Comparison of ENCODE assay signal across 2 cellular contexts in genomic region chr11:20059587-20060021, GRCh38.
TF ChIP-seq lines count a peak whose summit lies in the region.

No MANE protein-coding gene starts in this region.

TF ChIP-seq in IMR-90, 13 proteins besides CTCF, POLR2A, EP300 and RAD21:
- no peak for TF ChIP-seq USF2 (IDR thresholded peaks at IDR 0.05; ENCODE audit: low read depth, low read length)
- TF ChIP-seq, protein P1, sequence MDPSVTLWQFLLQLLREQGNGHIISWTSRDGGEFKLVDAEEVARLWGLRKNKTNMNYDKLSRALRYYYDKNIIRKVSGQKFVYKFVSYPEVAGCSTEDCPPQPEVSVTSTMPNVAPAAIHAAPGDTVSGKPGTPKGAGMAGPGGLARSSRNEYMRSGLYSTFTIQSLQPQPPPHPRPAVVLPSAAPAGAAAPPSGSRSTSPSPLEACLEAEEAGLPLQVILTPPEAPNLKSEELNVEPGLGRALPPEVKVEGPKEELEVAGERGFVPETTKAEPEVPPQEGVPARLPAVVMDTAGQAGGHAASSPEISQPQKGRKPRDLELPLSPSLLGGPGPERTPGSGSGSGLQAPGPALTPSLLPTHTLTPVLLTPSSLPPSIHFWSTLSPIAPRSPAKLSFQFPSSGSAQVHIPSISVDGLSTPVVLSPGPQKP (IDR thresholded peaks at IDR 0.05; ENCODE audit: borderline replicate concordance, low read depth, low read length) = no peak
- TF ChIP-seq CEBPB (IDR thresholded peaks at IDR 0.05; ENCODE audit: low read depth, low read length) = peak; percentile 42; the same call in 1 of the 2 replicates

TF ChIP-seq in K562, 482 proteins besides CTCF, POLR2A, EP300 and RAD21:
- TF ChIP-seq ZNF274 (IDR thresholded peaks at IDR 0.05; ENCODE audit: borderline replicate concordance, low read depth, low read length) (no peak), PHTF2 (CRISPR knock-in tag; IDR thresholded peaks at IDR 0.05) (no peak), MAFG (tag; conservative IDR thresholded peaks at IDR 0.05) (no peak), CEBPB (tag; IDR thresholded peaks at IDR 0.05) (0 out of 2 replicates have a peak, but pooled peaks have one; percentile 35), ZNF444 (CRISPR knock-in tag; IDR thresholded peaks at IDR 0.05) (no peak), RHOXF2B (CRISPR knock-in tag; conservative IDR thresholded peaks at IDR 0.05) (no peak), CEBPG (CRISPR knock-in tag; IDR thresholded peaks at IDR 0.05) (no peak), CEBPG (tag; conservative IDR thresholded peaks at IDR 0.05 in 1 of 2, IDR thresholded peaks at IDR 0.05 in 1 of 2) (peak in 1 of 2 experiments; percentile 31; a peak in 1 of 4 replicates)
- TF ChIP-seq, protein P2, sequence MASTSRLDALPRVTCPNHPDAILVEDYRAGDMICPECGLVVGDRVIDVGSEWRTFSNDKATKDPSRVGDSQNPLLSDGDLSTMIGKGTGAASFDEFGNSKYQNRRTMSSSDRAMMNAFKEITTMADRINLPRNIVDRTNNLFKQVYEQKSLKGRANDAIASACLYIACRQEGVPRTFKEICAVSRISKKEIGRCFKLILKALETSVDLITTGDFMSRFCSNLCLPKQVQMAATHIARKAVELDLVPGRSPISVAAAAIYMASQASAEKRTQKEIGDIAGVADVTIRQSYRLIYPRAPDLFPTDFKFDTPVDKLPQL (IDR thresholded peaks at IDR 0.05; ENCODE audit: extremely low read depth, insufficient read length) = no peak
